Comparison of ENCODE assay signal across 8 cellular contexts in the genomic region with DNA sequence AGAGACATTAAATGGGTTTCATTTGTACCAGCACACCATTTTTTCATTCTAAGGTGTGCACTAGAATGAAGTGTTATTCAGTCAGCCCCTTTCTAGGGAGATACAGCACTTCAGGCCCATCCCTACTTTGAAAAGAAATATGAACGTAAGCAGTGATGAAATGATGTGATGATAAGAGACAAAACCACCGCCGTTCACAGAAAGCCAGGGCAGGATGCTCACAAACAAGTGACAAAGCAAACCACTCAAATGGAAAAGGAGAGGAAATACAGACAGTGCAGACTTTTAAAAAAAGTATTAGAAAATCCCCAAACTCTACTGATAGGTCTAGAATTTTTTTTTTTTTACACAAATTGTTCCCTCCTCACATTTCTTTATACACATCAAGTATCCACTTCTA.
DNase-seq lines count a peak whose midpoint lies in the region; ATAC-seq and TF ChIP-seq lines count a peak whose summit lies in the region.
"Had no signal": no experiment of that assay in that cellular context is flagged by ENCODE, and none has a peak within 500 bp of the region (broad histone marks: within the 10 kb centered on the region; RNA-seq: fewer than 3 reads in every experiment).

No MANE protein-coding gene starts in this region.

- intact Hi-C loops in activated CD4-positive, alpha-beta T cell treated with anti-CD3 and anti-CD28 coated beads, Interleukin-2, amount 10 ng/mL, durations not matched to agents 24 days and 14 days (cut with micrococcal nuclease) = loop anchor here (2.0 to 10.0 kb wide), 7 partner anchors 61 to 347 kb away; no protein-coding TSS in a partner anchor

- ATAC-seq in HG02610 (IDR thresholded peaks at IDR 0.05; ENCODE audit: unreplicated experiment) (peak; percentile 59), SK-N-SH treated with all-trans-retinoic acid at 6 μM for 48 hours (no peak)
- peak; percentile 66 for ATAC-seq in stimulated activated memory B cell treated with anti-CD40 and anti-IgM and Interleukin-4, amounts not matched to agents 10 μg/mL and 1 μg/mL and 100 μg/mL, for 72 hours

- CTCF ChIA-PET in GM10248 (lab: Yijun Ruan, JAX) = interaction anchor here (1.0 to 3.4 kb wide), 7 partner anchors 9 to 150 kb away, joined by 3 to 10 read pairs (median 4); no protein-coding TSS in a partner anchor

- no peak for TF ChIP-seq CTCF in GM10248 (IDR thresholded peaks at IDR 0.05; ENCODE audit: control extremely low read depth, extremely low read depth, low read depth, missing control alignments)

- H3K9me3 Mint-ChIP-seq in activated CD4-positive, alpha-beta T cell treated with anti-CD3 and anti-CD28 coated beads, Interleukin-2, amount 10 ng/mL, durations not matched to agents 24 days and 14 days = peaks cover 6% of the 10 kb centered on the region
- H3K9me3 Mint-ChIP-seq in stimulated activated memory B cell treated with anti-CD40 and anti-IgM and Interleukin-4, amounts not matched to agents 10 μg/mL and 1 μg/mL and 100 μg/mL, for 72 hours = no peaks in the 10 kb centered on the region

- DNase-seq in activated CD4-positive, alpha-beta T cell treated with anti-CD3 and anti-CD28 coated beads, Interleukin-2, amount 10 ng/mL, durations not matched to agents 24 days and 14 days = peak; percentile 92
- DNase-seq in amniotic epithelial cell (ENCODE audit: low read depth) (peak; percentile 24), GM10248 (ENCODE audit: extremely low spot score) (no peak), GOT3 (lab: John Stamatoyannopoulos, UW) (no peak)
- DNase-seq: NCI-H1048 had no signal

- H3K36me3 Mint-ChIP-seq in activated CD4-positive, alpha-beta T cell treated with anti-CD3 and anti-CD28 coated beads, Interleukin-2, amount 10 ng/mL, durations not matched to agents 24 days and 14 days (ENCODE audit: low read depth) = peaks cover 67% of the 10 kb centered on the region
- peaks cover 70% of the 10 kb centered on the region for H3K36me3 Mint-ChIP-seq in stimulated activated memory B cell treated with anti-CD40 and anti-IgM and Interleukin-4, amounts not matched to agents 10 μg/mL and 1 μg/mL and 100 μg/mL, for 72 hours

- peak overlapping the region; percentile 54 for H3K4me3 Mint-ChIP-seq in activated CD4-positive, alpha-beta T cell treated with anti-CD3 and anti-CD28 coated beads, Interleukin-2, amount 10 ng/mL, durations not matched to agents 24 days and 14 days
- H3K4me3 Mint-ChIP-seq in stimulated activated memory B cell treated with anti-CD40 and anti-IgM and Interleukin-4, amounts not matched to agents 10 μg/mL and 1 μg/mL and 100 μg/mL, for 72 hours = no peak overlapping the region

- POLR2A ChIA-PET in GM10248 (lab: Yijun Ruan, JAX) = no interaction called here

- H3K27me3 Mint-ChIP-seq in activated CD4-positive, alpha-beta T cell treated with anti-CD3 and anti-CD28 coated beads, Interleukin-2, amount 10 ng/mL, durations not matched to agents 24 days and 14 days = no peaks in the 10 kb centered on the region
- H3K27me3 Mint-ChIP-seq in stimulated activated memory B cell treated with anti-CD40 and anti-IgM and Interleukin-4, amounts not matched to agents 10 μg/mL and 1 μg/mL and 100 μg/mL, for 72 hours = no peaks in the 10 kb centered on the region

- peak overlapping the region; percentile 99 for H3K27ac Mint-ChIP-seq in activated CD4-positive, alpha-beta T cell treated with anti-CD3 and anti-CD28 coated beads, Interleukin-2, amount 10 ng/mL, durations not matched to agents 24 days and 14 days
- H3K27ac Mint-ChIP-seq in stimulated activated memory B cell treated with anti-CD40 and anti-IgM and Interleukin-4, amounts not matched to agents 10 μg/mL and 1 μg/mL and 100 μg/mL, for 72 hours = peak overlapping the region; percentile 70

- peaks cover 82% of the 10 kb centered on the region for H3K4me1 Mint-ChIP-seq in activated CD4-positive, alpha-beta T cell treated with anti-CD3 and anti-CD28 coated beads, Interleukin-2, amount 10 ng/mL, durations not matched to agents 24 days and 14 days
- peaks cover 50% of the 10 kb centered on the region for H3K4me1 Mint-ChIP-seq in stimulated activated memory B cell treated with anti-CD40 and anti-IgM and Interleukin-4, amounts not matched to agents 10 μg/mL and 1 μg/mL and 100 μg/mL, for 72 hours

TF ChIP-seq in SK-N-SH treated with all-trans-retinoic acid at 6 μM for 48 hours, 23 proteins besides CTCF, POLR2A, EP300 and RAD21:
- TF ChIP-seq PPARA (CRISPR knock-in tag; IDR thresholded peaks at IDR 0.05; ENCODE audit: borderline replicate concordance) (no peak), ARNTL (CRISPR knock-in tag; IDR thresholded peaks at IDR 0.05; ENCODE audit: borderline replicate concordance, low read depth) (no peak), CSRNP3 (CRISPR knock-in tag; IDR thresholded peaks at IDR 0.05) (no peak), SNAI2 (CRISPR knock-in tag; IDR thresholded peaks at IDR 0.05) (no peak), GLIS3 (CRISPR knock-in tag; IDR thresholded peaks at IDR 0.05) (no peak), BACH2 (CRISPR knock-in tag; IDR thresholded peaks at IDR 0.05; ENCODE audit: borderline replicate concordance) (no peak), ZNF8 (CRISPR knock-in tag; IDR thresholded peaks at IDR 0.05) (no peak), ZNF70 (CRISPR knock-in tag; IDR thresholded peaks at IDR 0.05) (no peak), CSDC2 (CRISPR knock-in tag; IDR thresholded peaks at IDR 0.05) (no peak)
- TF ChIP-seq, protein P1, sequence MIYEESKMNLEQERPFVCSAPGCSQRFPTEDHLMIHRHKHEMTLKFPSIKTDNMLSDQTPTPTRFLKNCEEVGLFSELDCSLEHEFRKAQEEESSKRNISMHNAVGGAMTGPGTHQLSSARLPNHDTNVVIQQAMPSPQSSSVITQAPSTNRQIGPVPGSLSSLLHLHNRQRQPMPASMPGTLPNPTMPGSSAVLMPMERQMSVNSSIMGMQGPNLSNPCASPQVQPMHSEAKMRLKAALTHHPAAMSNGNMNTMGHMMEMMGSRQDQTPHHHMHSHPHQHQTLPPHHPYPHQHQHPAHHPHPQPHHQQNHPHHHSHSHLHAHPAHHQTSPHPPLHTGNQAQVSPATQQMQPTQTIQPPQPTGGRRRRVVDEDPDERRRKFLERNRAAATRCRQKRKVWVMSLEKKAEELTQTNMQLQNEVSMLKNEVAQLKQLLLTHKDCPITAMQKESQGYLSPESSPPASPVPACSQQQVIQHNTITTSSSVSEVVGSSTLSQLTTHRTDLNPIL (CRISPR knock-in tag; IDR thresholded peaks at IDR 0.05; ENCODE audit: low read depth) = no peak
- TF ChIP-seq, protein P2, sequence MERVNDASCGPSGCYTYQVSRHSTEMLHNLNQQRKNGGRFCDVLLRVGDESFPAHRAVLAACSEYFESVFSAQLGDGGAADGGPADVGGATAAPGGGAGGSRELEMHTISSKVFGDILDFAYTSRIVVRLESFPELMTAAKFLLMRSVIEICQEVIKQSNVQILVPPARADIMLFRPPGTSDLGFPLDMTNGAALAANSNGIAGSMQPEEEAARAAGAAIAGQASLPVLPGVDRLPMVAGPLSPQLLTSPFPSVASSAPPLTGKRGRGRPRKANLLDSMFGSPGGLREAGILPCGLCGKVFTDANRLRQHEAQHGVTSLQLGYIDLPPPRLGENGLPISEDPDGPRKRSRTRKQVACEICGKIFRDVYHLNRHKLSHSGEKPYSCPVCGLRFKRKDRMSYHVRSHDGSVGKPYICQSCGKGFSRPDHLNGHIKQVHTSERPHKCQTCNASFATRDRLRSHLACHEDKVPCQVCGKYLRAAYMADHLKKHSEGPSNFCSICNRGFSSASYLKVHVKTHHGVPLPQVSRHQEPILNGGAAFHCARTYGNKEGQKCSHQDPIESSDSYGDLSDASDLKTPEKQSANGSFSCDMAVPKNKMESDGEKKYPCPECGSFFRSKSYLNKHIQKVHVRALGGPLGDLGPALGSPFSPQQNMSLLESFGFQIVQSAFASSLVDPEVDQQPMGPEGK (CRISPR knock-in tag; IDR thresholded peaks at IDR 0.05; ENCODE audit: borderline replicate concordance) = no peak

Comparison
In these comparisons a context has a peak if more than half of its experiments do, and no peak if none do; other contexts are left out.
1. DNase-seq: peak in activated CD4-positive, alpha-beta T cell treated with anti-CD3 and anti-CD28 coated beads, Interleukin-2, amount 10 ng/mL, durations not matched to agents 24 days and 14 days (single experiment) and amniotic epithelial cell (single experiment); none in GM10248 (single experiment) and GOT3 (single experiment).